In the genomic region with DNA sequence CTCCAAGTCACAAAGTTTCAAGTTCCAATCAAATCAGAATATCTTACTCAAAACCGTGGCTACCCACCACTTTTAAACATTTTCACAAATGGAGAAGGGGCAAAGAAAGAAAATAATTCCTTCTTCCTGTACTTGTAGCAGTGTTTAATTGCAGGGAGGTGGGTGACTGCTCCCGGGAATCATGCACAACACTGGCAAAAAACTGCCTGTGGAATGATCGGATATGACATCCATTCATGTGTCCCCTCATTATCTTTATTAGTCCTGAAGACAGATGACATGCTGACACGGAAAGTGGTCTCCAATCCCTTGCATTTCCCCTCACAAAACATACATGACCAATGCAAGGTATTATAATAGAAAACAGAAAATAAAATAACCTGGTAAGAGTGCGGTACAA, we compare ENCODE assay signal across 1 cellular context.
TF ChIP-seq lines count a peak whose summit lies in the region.

No MANE protein-coding gene starts in this region.

TF ChIP-seq in A549, 52 proteins besides CTCF, POLR2A, EP300 and RAD21 (continued from another document):
- TF ChIP-seq, protein P1, sequence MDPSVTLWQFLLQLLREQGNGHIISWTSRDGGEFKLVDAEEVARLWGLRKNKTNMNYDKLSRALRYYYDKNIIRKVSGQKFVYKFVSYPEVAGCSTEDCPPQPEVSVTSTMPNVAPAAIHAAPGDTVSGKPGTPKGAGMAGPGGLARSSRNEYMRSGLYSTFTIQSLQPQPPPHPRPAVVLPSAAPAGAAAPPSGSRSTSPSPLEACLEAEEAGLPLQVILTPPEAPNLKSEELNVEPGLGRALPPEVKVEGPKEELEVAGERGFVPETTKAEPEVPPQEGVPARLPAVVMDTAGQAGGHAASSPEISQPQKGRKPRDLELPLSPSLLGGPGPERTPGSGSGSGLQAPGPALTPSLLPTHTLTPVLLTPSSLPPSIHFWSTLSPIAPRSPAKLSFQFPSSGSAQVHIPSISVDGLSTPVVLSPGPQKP (IDR thresholded peaks at IDR 0.05; ENCODE audit: low read depth, low read length), result no peak
- no peak for TF ChIP-seq TFCP2L1 (CRISPR knock-in tag; IDR thresholded peaks at IDR 0.05)
